1 cellular context compared by ENCODE assay signal in the genomic region with DNA sequence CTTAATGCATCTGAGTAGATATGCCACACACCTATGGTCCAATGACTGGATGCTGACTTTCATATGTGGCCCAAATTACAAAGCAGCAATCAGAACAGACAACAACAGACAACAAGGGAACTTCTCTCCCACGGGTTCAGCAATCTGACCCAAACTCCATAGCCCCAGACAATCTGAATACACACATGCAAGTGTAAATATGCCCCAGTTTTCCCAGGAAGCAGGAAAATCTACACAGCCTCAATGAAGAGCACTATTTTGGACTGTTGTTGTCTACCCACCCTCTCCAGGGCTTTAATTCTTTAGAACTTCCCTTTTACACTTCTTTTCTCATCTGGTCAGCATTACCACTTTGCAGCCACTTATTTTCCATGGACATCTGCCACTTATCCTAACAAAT.
TF ChIP-seq lines count a peak whose summit lies in the region.

No MANE protein-coding gene starts in this region.

TF ChIP-seq in liver, 16 proteins besides CTCF, POLR2A, EP300 and RAD21 (continued from another document):
- TF ChIP-seq, protein P1, sequence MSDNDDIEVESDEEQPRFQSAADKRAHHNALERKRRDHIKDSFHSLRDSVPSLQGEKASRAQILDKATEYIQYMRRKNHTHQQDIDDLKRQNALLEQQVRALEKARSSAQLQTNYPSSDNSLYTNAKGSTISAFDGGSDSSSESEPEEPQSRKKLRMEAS (IDR thresholded peaks at IDR 0.05): no peak
- TF ChIP-seq SP1 (IDR thresholded peaks at IDR 0.05) (peak; percentile 20), YY1 (IDR thresholded peaks at IDR 0.05) (peak; percentile 15), HNF4A (conservative IDR thresholded peaks at IDR 0.05) (peak; percentile 10 to 26), RXRA (IDR thresholded peaks at IDR 0.05) (peak in 1 of 2 donors; percentile 13), NR2F2 (IDR thresholded peaks at IDR 0.05) (no peak), HNF4G (IDR thresholded peaks at IDR 0.05) (no peak), TAF1 (conservative IDR thresholded peaks at IDR 0.05) (no peak), ATF3 (IDR thresholded peaks at IDR 0.05) (no peak), JUND (IDR thresholded peaks at IDR 0.05) (no peak)
